ENCODE assay signal across 1 cellular context in the genomic region with DNA sequence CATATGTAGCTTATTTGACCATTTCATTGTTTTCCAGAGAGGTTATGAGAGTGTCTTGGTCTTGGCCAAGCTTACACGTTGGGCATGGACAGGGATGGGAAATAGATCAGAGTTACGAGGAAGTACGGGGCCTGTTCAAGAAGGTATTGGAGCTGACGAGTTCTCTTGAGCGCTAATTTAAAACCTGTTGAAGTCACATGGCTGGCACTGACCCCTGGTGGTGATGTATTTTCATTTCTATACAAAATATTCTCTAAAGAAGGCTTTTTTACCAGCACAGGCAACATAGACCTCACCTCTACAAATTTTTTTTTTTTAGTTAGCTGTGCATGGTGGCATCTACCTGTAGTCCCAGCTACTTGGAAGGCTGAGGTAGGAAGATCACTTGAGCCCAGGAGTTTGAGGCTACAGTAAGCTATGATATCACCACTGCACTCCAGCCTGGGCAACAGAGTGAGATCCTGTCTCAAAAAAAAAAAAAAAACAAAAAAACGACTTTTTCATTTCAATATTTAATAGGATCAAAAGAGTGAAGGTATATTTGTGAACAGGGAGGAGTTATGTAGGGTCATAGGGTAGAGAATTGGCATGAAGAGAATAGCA.
TF ChIP-seq lines count a peak whose summit lies in the region.

No MANE protein-coding gene starts in this region.

TF ChIP-seq in endothelial cell of umbilical vein, 7 proteins besides CTCF, POLR2A, EP300 and RAD21:
- TF ChIP-seq EZH2 (IDR thresholded peaks at IDR 0.05; ENCODE audit: borderline replicate concordance, low read depth, low read length, severe bottlenecking): no peak
- no peak for TF ChIP-seq GATA2 (IDR thresholded peaks at IDR 0.05; ENCODE audit: insufficient read depth, insufficient read length, low read depth, low read length)
- TF ChIP-seq, protein P1, sequence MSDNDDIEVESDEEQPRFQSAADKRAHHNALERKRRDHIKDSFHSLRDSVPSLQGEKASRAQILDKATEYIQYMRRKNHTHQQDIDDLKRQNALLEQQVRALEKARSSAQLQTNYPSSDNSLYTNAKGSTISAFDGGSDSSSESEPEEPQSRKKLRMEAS (IDR thresholded peaks at IDR 0.05; ENCODE audit: insufficient read depth, insufficient read length): no peak
- no peak for TF ChIP-seq MYC (IDR thresholded peaks at IDR 0.05; ENCODE audit: low read depth, low read length)
- no peak for TF ChIP-seq JUN (IDR thresholded peaks at IDR 0.05; ENCODE audit: borderline replicate concordance, insufficient read depth, insufficient read length, low read depth)
- TF ChIP-seq POLR2AphosphoS5 (IDR thresholded peaks at IDR 0.05; ENCODE audit: insufficient read depth, low read depth, low read length): no peak
- no peak for TF ChIP-seq FOS (IDR thresholded peaks at IDR 0.05; ENCODE audit: borderline replicate concordance, insufficient read depth, low read length)
